Comparison of ENCODE assay signal across 8 cellular contexts in the genomic region with DNA sequence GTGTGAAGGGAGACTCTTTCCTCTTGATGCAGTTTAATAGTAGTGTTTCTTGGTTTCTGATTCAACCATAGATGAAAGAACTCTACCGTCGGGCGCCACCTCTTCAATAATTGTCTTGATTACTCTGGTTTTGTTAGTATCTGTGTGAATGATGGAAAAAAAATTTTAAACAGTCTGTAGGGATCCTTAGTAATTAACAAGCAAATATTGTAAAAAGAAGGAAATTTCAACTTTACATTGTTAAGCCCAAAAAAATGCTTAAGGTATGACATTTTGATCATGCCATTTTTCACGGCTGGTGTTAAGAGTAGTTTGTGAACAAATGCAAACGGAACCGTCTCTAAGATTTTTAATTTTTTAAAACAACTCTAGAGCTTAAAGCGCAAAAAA. TPM values are rescaled to one million over a fixed set of nuclear protein-coding genes. Genes with fewer than 3 reads are reported as not detected.
DNase-seq lines count a peak whose midpoint lies in the region; ATAC-seq and TF ChIP-seq lines count a peak whose summit lies in the region.

No MANE protein-coding gene starts in this region.

- no peak overlapping the region for H3K27ac ChIP-seq in iPS DF 6.9 (ENCODE audit: low read length)

- peak overlapping the region; percentile 93 for H3K27ac Mint-ChIP-seq in HFFc6
- peak overlapping the region; percentile 81 for H3K27ac Mint-ChIP-seq in activated CD4-positive, alpha-beta memory T cell treated with anti-CD3 and anti-CD28 coated beads, Interleukin-2, amount 10 ng/mL, durations not matched to agents 7 days and 5 days
- peak overlapping the region; percentile 94 for H3K27ac Mint-ChIP-seq in stimulated activated effector memory CD8-positive, alpha-beta T cell treated with anti-CD3 and anti-CD28 coated beads, Interleukin-12 subunit alpha, Interleukin-12 subunit beta, amount 100 ng/mL, for 72 hours

- no peak for ATAC-seq in stimulated activated effector memory CD8-positive, alpha-beta T cell treated with anti-CD3 and anti-CD28 coated beads, Interleukin-12 subunit alpha, Interleukin-12 subunit beta, amount 100 ng/mL, for 72 hours
- ATAC-seq in HG02588 (IDR thresholded peaks at IDR 0.05; ENCODE audit: unreplicated experiment): no peak

- peak overlapping the region; percentile 97 for H3K4me3 Mint-ChIP-seq in HFFc6
- H3K4me3 Mint-ChIP-seq in activated CD4-positive, alpha-beta memory T cell treated with anti-CD3 and anti-CD28 coated beads, Interleukin-2, amount 10 ng/mL, durations not matched to agents 7 days and 5 days: peak overlapping the region; percentile 85
- H3K4me3 Mint-ChIP-seq in stimulated activated effector memory CD8-positive, alpha-beta T cell treated with anti-CD3 and anti-CD28 coated beads, Interleukin-12 subunit alpha, Interleukin-12 subunit beta, amount 100 ng/mL, for 72 hours: peak overlapping the region; percentile 81

- H3K36me3 ChIP-seq in iPS DF 6.9 (ENCODE audit: control insufficient read depth, insufficient read depth, low read length): no peaks in the 10 kb centered on the region

- peaks cover 62% of the 10 kb centered on the region for H3K4me1 Mint-ChIP-seq in HFFc6 (ENCODE audit: low read depth)
- peaks cover 37% of the 10 kb centered on the region for H3K4me1 Mint-ChIP-seq in activated CD4-positive, alpha-beta memory T cell treated with anti-CD3 and anti-CD28 coated beads, Interleukin-2, amount 10 ng/mL, durations not matched to agents 7 days and 5 days
- peaks cover 20% of the 10 kb centered on the region for H3K4me1 Mint-ChIP-seq in stimulated activated effector memory CD8-positive, alpha-beta T cell treated with anti-CD3 and anti-CD28 coated beads, Interleukin-12 subunit alpha, Interleukin-12 subunit beta, amount 100 ng/mL, for 72 hours

- POLR2A ChIA-PET in activated CD4-positive, alpha-beta memory T cell treated with anti-CD3 and anti-CD28 coated beads, Interleukin-2, amount 10 ng/mL, durations not matched to agents 7 days and 5 days (lab: Charles Lee): interaction anchor here (0.6 to 2.6 kb wide), 11 partner anchors 15 to 871 kb away, joined by 3 to 19 read pairs (median 5); partner anchors contain the start of genes EIF1, KRTAP16-1 and SMARCE1

- H3K4me3 ChIP-seq in iPS DF 6.9 (ENCODE audit: low read length): peak overlapping the region; percentile 80; the same call in 1 of the 2 replicates

- no peaks in the 10 kb centered on the region for H3K9me3 Mint-ChIP-seq in HFFc6
- H3K9me3 Mint-ChIP-seq in activated CD4-positive, alpha-beta memory T cell treated with anti-CD3 and anti-CD28 coated beads, Interleukin-2, amount 10 ng/mL, durations not matched to agents 7 days and 5 days: no peaks in the 10 kb centered on the region
- H3K9me3 Mint-ChIP-seq in stimulated activated effector memory CD8-positive, alpha-beta T cell treated with anti-CD3 and anti-CD28 coated beads, Interleukin-12 subunit alpha, Interleukin-12 subunit beta, amount 100 ng/mL, for 72 hours: no peaks in the 10 kb centered on the region

- WGBS in iPS DF 6.9 (ENCODE audit: insufficient coverage, insufficient read length): no CpG with 5 or more reads among the region's 7 CpGs

- DNase-seq in HFFc6: no peak
- no peak for DNase-seq in activated CD4-positive, alpha-beta memory T cell treated with anti-CD3 and anti-CD28 coated beads, Interleukin-2, amount 10 ng/mL, durations not matched to agents 7 days and 5 days
- no peak for DNase-seq in iPS DF 6.9 (ENCODE audit: low read depth, low spot score)
- DNase-seq in stimulated activated effector memory CD8-positive, alpha-beta T cell treated with anti-CD3 and anti-CD28 coated beads, Interleukin-12 subunit alpha, Interleukin-12 subunit beta, amount 100 ng/mL, for 72 hours (ENCODE audit: low spot score in 2 of 2): peak in 1 of 2 donors; percentile 40
- DNase-seq in SW 1271 (lab: John Stamatoyannopoulos, UW): no peak
- no peak for DNase-seq in HPDE6-E6E7 (ENCODE audit: extremely low spot score)
- DNase-seq in hepatic stellate cell (ENCODE audit: low spot score): no peak

- no peaks in the 10 kb centered on the region for H3K27me3 Mint-ChIP-seq in HFFc6 (ENCODE audit: insufficient read depth)
- H3K27me3 Mint-ChIP-seq in activated CD4-positive, alpha-beta memory T cell treated with anti-CD3 and anti-CD28 coated beads, Interleukin-2, amount 10 ng/mL, durations not matched to agents 7 days and 5 days: peaks cover 11% of the 10 kb centered on the region

- no peaks in the 10 kb centered on the region for H3K27me3 ChIP-seq in iPS DF 6.9 (ENCODE audit: control insufficient read depth, insufficient read depth, low read length)

- CTCF ChIA-PET in activated CD4-positive, alpha-beta memory T cell treated with anti-CD3 and anti-CD28 coated beads, Interleukin-2, amount 10 ng/mL, durations not matched to agents 7 days and 5 days (lab: Charles Lee): interaction anchor here (0.7 to 2.4 kb wide), 12 partner anchors 15 to 1200 kb away, joined by 3 to 11 read pairs (median 3); no protein-coding TSS in a partner anchor

- no peaks in the 10 kb centered on the region for H3K9me3 ChIP-seq in iPS DF 6.9 (ENCODE audit: control insufficient read depth, insufficient read depth, low read length)

- no peaks in the 10 kb centered on the region for H3K4me1 ChIP-seq in iPS DF 6.9 (ENCODE audit: control insufficient read depth, insufficient read depth, low read length)

- TF ChIP-seq CTCF in HFFc6 (IDR thresholded peaks at IDR 0.05): no peak

- H3K36me3 Mint-ChIP-seq in HFFc6 (ENCODE audit: low read depth): peaks cover 42% of the 10 kb centered on the region
- peaks cover 24% of the 10 kb centered on the region for H3K36me3 Mint-ChIP-seq in activated CD4-positive, alpha-beta memory T cell treated with anti-CD3 and anti-CD28 coated beads, Interleukin-2, amount 10 ng/mL, durations not matched to agents 7 days and 5 days (ENCODE audit: low read depth)
- peaks cover 24% of the 10 kb centered on the region for H3K36me3 Mint-ChIP-seq in stimulated activated effector memory CD8-positive, alpha-beta T cell treated with anti-CD3 and anti-CD28 coated beads, Interleukin-12 subunit alpha, Interleukin-12 subunit beta, amount 100 ng/mL, for 72 hours

RNA-seq across cellular contexts. Expression of gene KRT10, which starts 4.1 kb away (rescaled TPM):
- 10 to 100 TPM; 61.4 to 71.0 (median 65.3) TPM for total RNA-seq in HFFc6 (2021; fragmentation: NEBNext Ultra II Directional; extraction: Animal tissue kit (Norgen Biotek cat#: 25700))
- total RNA-seq in activated CD4-positive, alpha-beta memory T cell treated with anti-CD3 and anti-CD28 coated beads, Interleukin-2, amount 10 ng/mL, durations not matched to agents 7 days and 5 days: 10 to 100 TPM; 20.7 to 22.0 TPM

RNA-seq across cellular contexts. Expression of gene KRT28, which starts 18.6 kb away (rescaled TPM):
- total RNA-seq in HFFc6 (2021; fragmentation: NEBNext Ultra II Directional; extraction: Animal tissue kit (Norgen Biotek cat#: 25700)): not detected
- not detected for total RNA-seq in activated CD4-positive, alpha-beta memory T cell treated with anti-CD3 and anti-CD28 coated beads, Interleukin-2, amount 10 ng/mL, durations not matched to agents 7 days and 5 days

RNA-seq across cellular contexts. Expression of gene KRT27, which starts 36.0 kb away (rescaled TPM):
- not detected for total RNA-seq in HFFc6 (2021; fragmentation: NEBNext Ultra II Directional; extraction: Animal tissue kit (Norgen Biotek cat#: 25700))
- total RNA-seq in activated CD4-positive, alpha-beta memory T cell treated with anti-CD3 and anti-CD28 coated beads, Interleukin-2, amount 10 ng/mL, durations not matched to agents 7 days and 5 days: not detected

RNA-seq across cellular contexts. Expression of gene KRT26, which starts 46.3 kb away (rescaled TPM):
- not detected for total RNA-seq in HFFc6 (2021; fragmentation: NEBNext Ultra II Directional; extraction: Animal tissue kit (Norgen Biotek cat#: 25700))
- total RNA-seq in activated CD4-positive, alpha-beta memory T cell treated with anti-CD3 and anti-CD28 coated beads, Interleukin-2, amount 10 ng/mL, durations not matched to agents 7 days and 5 days: not detected

RNA-seq across cellular contexts. Expression of gene KRT12, which starts 48.7 kb away (rescaled TPM):
- total RNA-seq in HFFc6 (2021; fragmentation: NEBNext Ultra II Directional; extraction: Animal tissue kit (Norgen Biotek cat#: 25700)): not detected
- total RNA-seq in activated CD4-positive, alpha-beta memory T cell treated with anti-CD3 and anti-CD28 coated beads, Interleukin-2, amount 10 ng/mL, durations not matched to agents 7 days and 5 days: not detected
